In genomic region chr16:13552960-13553257, GRCh38 we compare ENCODE assay signal across 24 cellular contexts.
"Had no signal": no experiment of that assay in that cellular context is flagged by ENCODE, and none has a peak within 500 bp of the region (broad histone marks: within the 10 kb centered on the region; RNA-seq: fewer than 3 reads in every experiment).

No MANE protein-coding gene starts in this region.

- H3K27ac Mint-ChIP-seq: dendritic cell treated with granulocyte-macrophage colony-stimulating factor and Interleukin-4, amounts not matched to agents 40 ng/mL and 50 ng/mL, for 4 days; effector memory CD8-positive, alpha-beta T cell; endodermal cell; mesothelial cell of epicardium; naive B cell had no signal

- H3K4me1 Mint-ChIP-seq: mesothelial cell of epicardium, naive B cell had no signal

- H3K27me3 ChIP-seq: colonic mucosa, esophagus squamous epithelium, gastrocnemius medialis had no signal

- H3K9me3 ChIP-seq: colonic mucosa, esophagus squamous epithelium, gastrocnemius medialis, heart right ventricle, left lung, lower lobe of right lung had no signal

- H3K27me3 Mint-ChIP-seq: dendritic cell treated with granulocyte-macrophage colony-stimulating factor and Interleukin-4, amounts not matched to agents 40 ng/mL and 50 ng/mL, for 4 days; effector memory CD8-positive, alpha-beta T cell had no signal

- H3K36me3 Mint-ChIP-seq: mesothelial cell of epicardium, naive B cell had no signal

- H3K4me3 ChIP-seq: colonic mucosa, esophagus squamous epithelium, gastrocnemius medialis, heart right ventricle, left lung, lower lobe of right lung, mucosa of descending colon had no signal

- H3K27ac ChIP-seq: colonic mucosa, epithelial cell of prostate, esophagus squamous epithelium, gastrocnemius medialis, heart right ventricle, left lung, lower lobe of right lung had no signal

- H3K9me3 Mint-ChIP-seq: dendritic cell treated with granulocyte-macrophage colony-stimulating factor and Interleukin-4, amounts not matched to agents 40 ng/mL and 50 ng/mL, for 4 days; endodermal cell; mesothelial cell of epicardium had no signal

- H3K4me3 Mint-ChIP-seq: dendritic cell treated with granulocyte-macrophage colony-stimulating factor and Interleukin-4, amounts not matched to agents 40 ng/mL and 50 ng/mL, for 4 days; effector memory CD8-positive, alpha-beta T cell; endodermal cell; mesothelial cell of epicardium; naive B cell had no signal

- H3K36me3 ChIP-seq: colonic mucosa, esophagus squamous epithelium, gastrocnemius medialis, heart right ventricle, left lung, lower lobe of right lung had no signal

- H3K4me1 ChIP-seq: colonic mucosa, esophagus squamous epithelium, gastrocnemius medialis, heart right ventricle, left lung, lower lobe of right lung had no signal

- DNase-seq: colonic mucosa; cortex of kidney; effector CD8-positive, alpha-beta T cell; effector memory CD8-positive, alpha-beta T cell; endodermal cell; erythroblast; esophagus squamous epithelium; foreskin fibroblast; foreskin melanocyte; gastrocnemius medialis; glutamatergic neuron; head of caudate nucleus; heart right ventricle; hippocampal formation; left cardiac atrium; left lung; left ventricle myocardium superior; lower lobe of right lung; mesenchymal stem cell; mucosa of descending colon; naive B cell had no signal
